In the genomic region with DNA sequence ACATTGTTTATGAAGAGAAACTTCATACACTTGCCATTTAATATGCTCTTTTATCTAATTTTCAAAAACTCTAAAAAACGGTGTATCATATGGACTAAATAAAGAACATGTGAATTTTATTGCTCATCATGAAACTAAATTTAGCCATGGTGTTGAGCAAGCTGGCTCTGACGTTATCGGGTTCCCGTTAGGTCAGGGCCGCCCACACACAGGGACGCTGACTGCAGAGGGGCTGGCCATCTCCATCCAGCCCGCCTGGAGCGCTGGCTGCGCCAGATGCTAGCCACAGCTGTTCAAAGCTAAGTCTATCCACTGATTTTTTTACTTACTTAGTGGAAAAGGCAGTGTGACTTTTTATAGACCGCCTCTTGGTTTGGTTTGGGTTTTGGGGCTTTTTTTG, we compare ENCODE assay signal across 9 cellular contexts. TPM values are rescaled to one million over a fixed set of nuclear protein-coding genes. Genes with fewer than 3 reads are reported as not detected.
DNase-seq lines count a peak whose midpoint lies in the region; ATAC-seq and TF ChIP-seq lines count a peak whose summit lies in the region.
"Had no signal": no experiment of that assay in that cellular context is flagged by ENCODE, and none has a peak within 500 bp of the region (broad histone marks: within the 10 kb centered on the region; RNA-seq: fewer than 3 reads in every experiment).

No MANE protein-coding gene starts in this region.

- peak; percentile 78 for DNase-seq in GM04503 (ENCODE audit: low read depth)
- peak; percentile 93 for DNase-seq in SK-N-SH
- peak; percentile 93 for DNase-seq in Right ventricle myocardium superior
- DNase-seq in Kasumi-1 (lab: John Stamatoyannopoulos, UW) = no peak
- no peak for DNase-seq in activated naive CD4-positive, alpha-beta T cell treated with anti-CD3 and anti-CD28 coated beads for 36 hours
- no peak for DNase-seq in T-cell
- no peak for DNase-seq in HEK293T (ENCODE audit: extremely low spot score)

- intact Hi-C loops in Right ventricle myocardium superior (cut with DNase I) = no loop called here
- intact Hi-C loops in activated naive CD4-positive, alpha-beta T cell treated with anti-CD3 and anti-CD28 coated beads for 36 hours (cut with micrococcal nuclease) = no loop called here

- no peak overlapping the region; the same call in 1 of the 2 replicates for H3K4me2 ChIP-seq in SK-N-SH
- peak overlapping the region; percentile 59 for H3K4me2 ChIP-seq in skeletal muscle satellite cell (ENCODE audit: low read length)

- no peaks in the 10 kb centered on the region for H3K9me3 Mint-ChIP-seq in activated naive CD4-positive, alpha-beta T cell treated with anti-CD3 and anti-CD28 coated beads for 36 hours
- H3K9me3 Mint-ChIP-seq in T-cell = no peaks in the 10 kb centered on the region
- H3K9me3 Mint-ChIP-seq: memory B cell had no signal

- H3K9me2 ChIP-seq in SK-N-SH = no peaks in the 10 kb centered on the region

- no peaks in the 10 kb centered on the region for H3K4me1 Mint-ChIP-seq in activated naive CD4-positive, alpha-beta T cell treated with anti-CD3 and anti-CD28 coated beads for 36 hours (ENCODE audit: low read depth)
- H3K4me1 Mint-ChIP-seq in T-cell = no peaks in the 10 kb centered on the region
- H3K4me1 Mint-ChIP-seq: memory B cell had no signal

- H3K36me3 Mint-ChIP-seq in activated naive CD4-positive, alpha-beta T cell treated with anti-CD3 and anti-CD28 coated beads for 36 hours (ENCODE audit: low read depth) = peaks cover 2% of the 10 kb centered on the region
- peaks cover 16% of the 10 kb centered on the region for H3K36me3 Mint-ChIP-seq in T-cell

- TF ChIP-seq RAD21 in SK-N-SH (IDR thresholded peaks at IDR 0.05; ENCODE audit: low read length) = 0 out of 2 replicates have a peak, but pooled peaks have one; percentile 30

- CTCF ChIA-PET in SK-N-SH (lab: Yijun Ruan, JAX) = interaction anchor here (0.7 to 5.4 kb wide), 2 partner anchors 157 to 220 kb away, joined by 3 to 29 read pairs; no protein-coding TSS in a partner anchor
- CTCF ChIA-PET in activated naive CD4-positive, alpha-beta T cell treated with anti-CD3 and anti-CD28 coated beads for 36 hours (lab: Charles Lee) = no interaction called here
- CTCF ChIA-PET in T-cell (lab: Charles Lee) = no interaction called here
- CTCF ChIA-PET in HEK293T (lab: Yijun Ruan, JAX) = no interaction called here

- no peaks in the 10 kb centered on the region for H3K27me3 ChIP-seq in SK-N-SH (ENCODE audit: insufficient read depth)
- H3K27me3 ChIP-seq in skeletal muscle satellite cell (ENCODE audit: control insufficient read depth, insufficient read depth, low read length) = no peaks in the 10 kb centered on the region

- ATAC-seq in Right ventricle myocardium superior (ENCODE audit: poor library complexity) (peak; percentile 96), T-cell (replicated peaks in 1 of 4) (no peak)

- H3K4me3 ChIP-seq in SK-N-SH (ENCODE audit: low read depth in 2 of 2, low read length in 1 of 2) (no peak overlapping the region), skeletal muscle satellite cell (ENCODE audit: low read length) (no peak overlapping the region)

- H3K36me3 ChIP-seq in SK-N-SH (replicated peaks in 1 of 2; ENCODE audit: control insufficient read depth in 1 of 2, insufficient read depth in 2 of 2, low read length in 1 of 2) (peaks cover 5 to 24% of the 10 kb centered on the region in 2 experiments), skeletal muscle satellite cell (ENCODE audit: insufficient read depth, low read length) (peaks cover 10% of the 10 kb centered on the region)

- no peaks in the 10 kb centered on the region for H4K20me1 ChIP-seq in SK-N-SH (ENCODE audit: insufficient read depth)

- peaks cover 11% of the 10 kb centered on the region for H3F3A ChIP-seq in SK-N-SH (replicated peaks; ENCODE audit: insufficient read depth)

- POLR2A ChIA-PET in SK-N-SH (lab: Yijun Ruan, JAX) (interaction anchor here (0.6 kb wide), 1 partner anchor 14 kb away, joined by 4 read pairs; no protein-coding TSS in a partner anchor), T-cell (lab: Charles Lee) (interaction anchor here in 1 of 2 donors (0.6 kb wide), 1 partner anchor 128 kb away, joined by 3 read pairs; no protein-coding TSS in a partner anchor), HEK293T (lab: Yijun Ruan, JAX) (no interaction called here)

- TF ChIP-seq CTCF in SK-N-SH (IDR thresholded peaks at IDR 0.05) = no peak

- H3K27ac ChIP-seq in SK-N-SH (ENCODE audit: low read depth in 2 of 2, low read length in 1 of 2) = peak overlapping the region; percentile 67 to 72

- H3K4me3 Mint-ChIP-seq in activated naive CD4-positive, alpha-beta T cell treated with anti-CD3 and anti-CD28 coated beads for 36 hours = no peak overlapping the region
- no peak overlapping the region for H3K4me3 Mint-ChIP-seq in T-cell
- H3K4me3 Mint-ChIP-seq: memory B cell had no signal

- no peaks in the 10 kb centered on the region for H3K27me3 Mint-ChIP-seq in activated naive CD4-positive, alpha-beta T cell treated with anti-CD3 and anti-CD28 coated beads for 36 hours (ENCODE audit: low read depth)
- no peaks in the 10 kb centered on the region for H3K27me3 Mint-ChIP-seq in T-cell
- H3K27me3 Mint-ChIP-seq: memory B cell had no signal

- WGBS in SK-N-SH (ENCODE audit: low lambda C conversion rate) = 33% methylated on average over 10 of the region's 10 CpGs

- no peaks in the 10 kb centered on the region for H3K9me3 ChIP-seq in SK-N-SH
- no peaks in the 10 kb centered on the region for H3K9me3 ChIP-seq in skeletal muscle satellite cell (replicated peaks; ENCODE audit: low read length)

- 0 out of 4 replicates have a peak, but pooled peaks of 1 of the 2 experiments have one; percentile 29 for TF ChIP-seq EP300 in SK-N-SH (IDR thresholded peaks at IDR 0.05; ENCODE audit: borderline replicate concordance in 1 of 2, low read depth in 1 of 2, low read length in 1 of 2)

- H3K9ac ChIP-seq in SK-N-SH = no peak overlapping the region
- peak overlapping the region; percentile 57 for H3K9ac ChIP-seq in skeletal muscle satellite cell (ENCODE audit: low read depth, low read length)

- H3K27ac Mint-ChIP-seq in activated naive CD4-positive, alpha-beta T cell treated with anti-CD3 and anti-CD28 coated beads for 36 hours = no peak overlapping the region
- H3K27ac Mint-ChIP-seq in T-cell = no peak overlapping the region
- H3K27ac Mint-ChIP-seq: memory B cell had no signal

- H3K4me1 ChIP-seq in SK-N-SH (ENCODE audit: control insufficient read depth in 1 of 2, insufficient read depth in 2 of 2, low read depth in 1 of 2, low read length in 1 of 2) = peaks cover 0 to 14% of the 10 kb centered on the region in 2 experiments; a peak in 2 of 4 replicates
- H3K4me1 ChIP-seq in skeletal muscle satellite cell (ENCODE audit: control insufficient read depth, insufficient read depth, low read length) = peaks cover 16% of the 10 kb centered on the region

- H2AFZ ChIP-seq in SK-N-SH (ENCODE audit: low read depth) = no peak overlapping the region

- no peaks in the 10 kb centered on the region for H3K79me2 ChIP-seq in SK-N-SH (ENCODE audit: insufficient read depth)

TF ChIP-seq in SK-N-SH, 30 proteins besides CTCF, POLR2A, EP300 and RAD21 (continues in another document):
- TF ChIP-seq MEF2A (IDR thresholded peaks at IDR 0.05; ENCODE audit: borderline replicate concordance, low read depth) = peak; percentile 75; the same call in 1 of the 2 replicates
- TF ChIP-seq FOXJ3 (CRISPR knock-in tag; IDR thresholded peaks at IDR 0.05) = no peak
- TF ChIP-seq TEAD4 (IDR thresholded peaks at IDR 0.05; ENCODE audit: borderline replicate concordance, insufficient read depth) = no peak
- TF ChIP-seq CHD2 (IDR thresholded peaks at IDR 0.05; ENCODE audit: low read length, partially characterized antibody) = peak; percentile 21
- no peak for TF ChIP-seq SIN3A (IDR thresholded peaks at IDR 0.05; ENCODE audit: borderline replicate concordance, low read depth, low read length)

TF ChIP-seq in HEK293T, 16 proteins besides CTCF, POLR2A, EP300 and RAD21:
- no peak for TF ChIP-seq LEF1 (IDR thresholded peaks at IDR 0.05; ENCODE audit: borderline replicate concordance)
- TF ChIP-seq, protein P1, sequence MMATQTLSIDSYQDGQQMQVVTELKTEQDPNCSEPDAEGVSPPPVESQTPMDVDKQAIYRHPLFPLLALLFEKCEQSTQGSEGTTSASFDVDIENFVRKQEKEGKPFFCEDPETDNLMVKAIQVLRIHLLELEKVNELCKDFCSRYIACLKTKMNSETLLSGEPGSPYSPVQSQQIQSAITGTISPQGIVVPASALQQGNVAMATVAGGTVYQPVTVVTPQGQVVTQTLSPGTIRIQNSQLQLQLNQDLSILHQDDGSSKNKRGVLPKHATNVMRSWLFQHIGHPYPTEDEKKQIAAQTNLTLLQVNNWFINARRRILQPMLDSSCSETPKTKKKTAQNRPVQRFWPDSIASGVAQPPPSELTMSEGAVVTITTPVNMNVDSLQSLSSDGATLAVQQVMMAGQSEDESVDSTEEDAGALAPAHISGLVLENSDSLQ (IDR thresholded peaks at IDR 0.05) = no peak
- no peak for TF ChIP-seq FOXM1 (IDR thresholded peaks at IDR 0.05; ENCODE audit: borderline replicate concordance)
- no peak for TF ChIP-seq SP1 (IDR thresholded peaks at IDR 0.05)
- no peak for TF ChIP-seq FOXK2 (IDR thresholded peaks at IDR 0.05)
- no peak for TF ChIP-seq FOXA1 (IDR thresholded peaks at IDR 0.05)
- TF ChIP-seq TARDBP (IDR thresholded peaks at IDR 0.05) = no peak
- no peak for TF ChIP-seq BHLHE40 (IDR thresholded peaks at IDR 0.05; ENCODE audit: borderline replicate concordance)
- TF ChIP-seq HDGF (IDR thresholded peaks at IDR 0.05; ENCODE audit: borderline replicate concordance) = no peak
- TF ChIP-seq SUZ12 (IDR thresholded peaks at IDR 0.05) = no peak
- no peak for TF ChIP-seq NFRKB (IDR thresholded peaks at IDR 0.05)

RNA-seq across cellular contexts. Expression of a gene that starts 36.5 kb away (rescaled TPM):
- polyA plus RNA-seq in SK-N-SH (2012; rRNA removed) = 110 and 140 TPM in 2 replicates
- polyA plus RNA-seq in SK-N-SH (2012; cell fraction: cytosol; rRNA removed) = 78.2 and 105 TPM in 2 replicates
- polyA plus RNA-seq in SK-N-SH (2012; cell fraction: nucleus; rRNA removed) = 354 and 413 TPM in 2 replicates
- 384 TPM for total RNA-seq in Right ventricle myocardium superior
- 433 and 610 TPM in 2 replicates for total RNA-seq in skeletal muscle satellite cell (2012; rRNA removed)
- 100 to 1,000 TPM; 207 to 208 TPM for total RNA-seq in activated naive CD4-positive, alpha-beta T cell treated with anti-CD3 and anti-CD28 coated beads for 36 hours
- 100 to 1,000 TPM; 271 to 310 (median 279) TPM for total RNA-seq in T-cell

Comparison
In these comparisons a context has a peak if more than half of its experiments do, and no peak if none do; other contexts are left out.
1. DNase-seq: peak in GM04503 (single experiment), SK-N-SH (single experiment) and Right ventricle myocardium superior (single experiment); none in Kasumi-1 (0 of 2), activated naive CD4-positive, alpha-beta T cell treated with anti-CD3 and anti-CD28 coated beads for 36 hours (single experiment), T-cell (0 of 34) and HEK293T (single experiment).